In genomic region chr6:121837545-121838229, GRCh38 we compare ENCODE assay signal across 28 cellular contexts.
"Had no signal": no experiment of that assay in that cellular context is flagged by ENCODE, and none has a peak within 500 bp of the region (broad histone marks: within the 10 kb centered on the region; RNA-seq: fewer than 3 reads in every experiment).

No MANE protein-coding gene starts in this region.

- H3K4me3 ChIP-seq: SK-N-MC had no signal

- FAIRE-seq: TTC549 had no signal

- H3K27ac ChIP-seq: SK-N-MC had no signal

- ATAC-seq: activated T-helper 17 cell treated with anti-CD3 and anti-CD28 coated beads, Interleukin-2, amount 50 U/mL, for 72 hours; Panc1; Right ventricle myocardium inferior; T-cell had no signal

- DNase-seq: activated B cell treated with CpG ODN at 0.5 μM for 24 hours; activated CD4-positive, alpha-beta memory T cell treated with anti-CD3 and anti-CD28 coated beads for 36 hours; activated CD4-positive, alpha-beta T cell treated with anti-CD3 and anti-CD28 coated beads for 1 hour; activated CD4-positive, alpha-beta T cell treated with anti-CD3 and anti-CD28 coated beads, Interleukin-2, amount 10 ng/mL, durations not matched to agents 7 days and 5 days; activated CD8-positive, alpha-beta memory T cell treated with anti-CD3 and anti-CD28 coated beads for 24 hours; activated gamma-delta T cell; activated naive CD4-positive, alpha-beta T cell treated with anti-CD3 and anti-CD28 coated beads for 36 hours; activated T-cell treated with anti-CD3 and anti-CD28 coated beads, Interleukin-2, amount 50 U/mL, for 48 hours; amygdala; KG1; MV-4-11; NCI-H1092 treated with DMSO at 0.1 percent for 48 hours; NCI-H1417 treated with DMSO at 0.1 percent for 48 hours; NCI-H1694; NCI-H2029 treated with DMSO at 0.1 percent for 48 hours; NCI-H510A treated with DMSO at 0.1 percent for 48 hours; NCI-H69; NK-92 treated with Interleukin-12 subunit alpha and Interleukin-12 subunit beta, amount 100 ng/mL, for 24 hours; OCI-M1; RPMI8226; T-cell; T-helper 2 cell; T1000 had no signal
